In genomic region chr5:158957196-158957595, GRCh38 we compare ENCODE assay signal across 12 cellular contexts.
DNase-seq lines count a peak whose midpoint lies in the region; ATAC-seq and TF ChIP-seq lines count a peak whose summit lies in the region.
"Had no signal": no experiment of that assay in that cellular context is flagged by ENCODE, and none has a peak within 500 bp of the region (broad histone marks: within the 10 kb centered on the region; RNA-seq: fewer than 3 reads in every experiment).

No MANE protein-coding gene starts in this region.

- H3K4me2 ChIP-seq in GM23338 (peak overlapping the region; percentile 13; the same call in 1 of the 2 replicates), neural cell (ENCODE audit: low read length) (peak overlapping the region; percentile 2), smooth muscle cell (no peak overlapping the region)

- H3K36me3 ChIP-seq in GM23338 (ENCODE audit: insufficient read depth) = no peaks in the 10 kb centered on the region
- H3K36me3 ChIP-seq in neural cell (ENCODE audit: insufficient read depth, low read length) = no peaks in the 10 kb centered on the region
- no peaks in the 10 kb centered on the region for H3K36me3 ChIP-seq in WERI-Rb-1
- H3K36me3 ChIP-seq in smooth muscle cell (ENCODE audit: low read depth) = no peaks in the 10 kb centered on the region
- H3K36me3 ChIP-seq: Peyer's patch had no signal

- no peaks in the 10 kb centered on the region for H3K9me2 ChIP-seq in GM23338 (ENCODE audit: insufficient read depth)
- no peaks in the 10 kb centered on the region for H3K9me2 ChIP-seq in neural cell (ENCODE audit: insufficient read depth, low read length)

- H3K9me3 Mint-ChIP-seq in GM23338 = peaks cover 7% of the 10 kb centered on the region; the same call in 2 of the 3 replicates

- no peak for ATAC-seq in GM23338
- no peak for ATAC-seq in HG02870 (IDR thresholded peaks at IDR 0.05; ENCODE audit: unreplicated experiment)

- H3K79me2 ChIP-seq in GM23338 (replicated peaks; ENCODE audit: insufficient read depth) (no peaks in the 10 kb centered on the region), neural cell (replicated peaks; ENCODE audit: insufficient read depth, low read length) (peaks cover 18% of the 10 kb centered on the region), smooth muscle cell (ENCODE audit: low read depth) (no peaks in the 10 kb centered on the region)

- H3F3A ChIP-seq in GM23338 (replicated peaks; ENCODE audit: low read depth) (no peaks in the 10 kb centered on the region), neural cell (ENCODE audit: insufficient read depth, low read length, poor library complexity, severe bottlenecking) (peaks cover 10% of the 10 kb centered on the region), smooth muscle cell (ENCODE audit: low read depth) (no peaks in the 10 kb centered on the region)

- no peak for TF ChIP-seq RAD21 in neural cell (conservative IDR thresholded peaks at IDR 0.05)

- no peak overlapping the region for H2AFZ ChIP-seq in GM23338
- no peak overlapping the region for H2AFZ ChIP-seq in neural cell (ENCODE audit: low read depth, low read length)
- no peak overlapping the region for H2AFZ ChIP-seq in smooth muscle cell (ENCODE audit: low read depth)

- peaks cover 3% of the 10 kb centered on the region; the same call in 1 of the 2 replicates for H4K20me1 ChIP-seq in GM23338 (replicated peaks; ENCODE audit: insufficient read depth)
- H4K20me1 ChIP-seq in neural cell (ENCODE audit: insufficient read depth) = peaks cover 1% of the 10 kb centered on the region
- H4K20me1 ChIP-seq in smooth muscle cell (ENCODE audit: low read depth) = no peaks in the 10 kb centered on the region

- H3K27me3 ChIP-seq in GM23338 (ENCODE audit: insufficient read depth) (peaks cover 85% of the 10 kb centered on the region), neural cell (ENCODE audit: insufficient read depth, low read depth, low read length) (no peaks in the 10 kb centered on the region), WERI-Rb-1 (ENCODE audit: insufficient read depth, low read depth, severe bottlenecking) (no peaks in the 10 kb centered on the region), smooth muscle cell (ENCODE audit: low read depth) (no peaks in the 10 kb centered on the region)
- H3K27me3 ChIP-seq: Peyer's patch had no signal

- H3K27me3 Mint-ChIP-seq in GM23338 (ENCODE audit: insufficient read depth, low read depth, poor library complexity) = peaks cover 65% of the 10 kb centered on the region

- H3K4me3 ChIP-seq in GM23338 (no peak overlapping the region), neural cell (ENCODE audit: low read length) (peak overlapping the region; percentile 47), WERI-Rb-1 (ENCODE audit: low read depth, low read length) (no peak overlapping the region), smooth muscle cell (no peak overlapping the region)
- H3K4me3 ChIP-seq: Peyer's patch had no signal

- H3K36me3 Mint-ChIP-seq in GM23338 (ENCODE audit: low read depth) = no peaks in the 10 kb centered on the region; the same call in 2 of the 3 replicates

- no peak for TF ChIP-seq CTCF in GM23338 (conservative IDR thresholded peaks at IDR 0.05; ENCODE audit: low read depth in 2 of 2)
- TF ChIP-seq CTCF in VCaP (conservative IDR thresholded peaks at IDR 0.05) = no peak
- TF ChIP-seq CTCF in neural cell (IDR thresholded peaks at IDR 0.05; ENCODE audit: poor library complexity, severe bottlenecking) = no peak
- no peak for TF ChIP-seq CTCF in WERI-Rb-1 (IDR thresholded peaks at IDR 0.05; ENCODE audit: low read depth, low read length)
- TF ChIP-seq CTCF in smooth muscle cell (IDR thresholded peaks at IDR 0.05; ENCODE audit: borderline replicate concordance, insufficient read depth, poor library complexity, severe bottlenecking) = no peak

- H3K4me1 Mint-ChIP-seq in GM23338 = peaks cover 24% of the 10 kb centered on the region

- peaks cover 25% of the 10 kb centered on the region for H3K4me1 ChIP-seq in GM23338 (ENCODE audit: insufficient read depth)
- peaks cover 19% of the 10 kb centered on the region for H3K4me1 ChIP-seq in smooth muscle cell (ENCODE audit: low read depth)

- 100% methylated on average over 1 of the region's 1 CpG for WGBS in smooth muscle cell (ENCODE audit: low lambda C conversion rate)

- no peaks in the 10 kb centered on the region for H3K9me3 ChIP-seq in neural cell (ENCODE audit: low read length)
- no peaks in the 10 kb centered on the region for H3K9me3 ChIP-seq in WERI-Rb-1 (ENCODE audit: severe bottlenecking)
- H3K9me3 ChIP-seq in smooth muscle cell (replicated peaks; ENCODE audit: low read depth) = no peaks in the 10 kb centered on the region
- H3K9me3 ChIP-seq: Peyer's patch had no signal

- no peak for DNase-seq in GM23338 (ENCODE audit: low spot score)
- no peak for DNase-seq in WERI-Rb-1
- DNase-seq in midbrain (lab: John Stamatoyannopoulos, UW) = no peak
- DNase-seq in smooth muscle cell (lab: John Stamatoyannopoulos, UW; ENCODE audit: unreplicated experiment) = no peak
- DNase-seq: H9, KBM-7, NCI-H187 treated with DMSO at 0.1 percent for 48 hours, Peyer's patch, Right ventricle myocardium superior had no signal

- H3K27ac ChIP-seq in GM23338 (ENCODE audit: low read depth) (no peak overlapping the region), VCaP (peak overlapping the region; percentile 8; the same call in 1 of the 2 replicates), neural cell (ENCODE audit: low read length) (peak overlapping the region; percentile 57), WERI-Rb-1 (no peak overlapping the region), smooth muscle cell (ENCODE audit: low read depth) (no peak overlapping the region)

- H3K27ac Mint-ChIP-seq in GM23338 = no peak overlapping the region
- H3K27ac Mint-ChIP-seq: H9 had no signal

- H3K9ac ChIP-seq in neural cell (ENCODE audit: low read length) (no peak overlapping the region), smooth muscle cell (ENCODE audit: low read depth) (no peak overlapping the region)

- no peak for TF ChIP-seq EP300 in neural cell (conservative IDR thresholded peaks at IDR 0.05; ENCODE audit: poor library complexity, severe bottlenecking)

- H3K4me3 Mint-ChIP-seq in GM23338 = no peak overlapping the region

TF ChIP-seq in GM23338, 12 proteins besides CTCF, POLR2A, EP300 and RAD21 (continues in another document):
- no peak for TF ChIP-seq CREB1 (CRISPR knock-in tag; IDR thresholded peaks at IDR 0.05; ENCODE audit: low read depth)
- TF ChIP-seq EZH2 (IDR thresholded peaks at IDR 0.05; ENCODE audit: low read depth, unreplicated experiment) = no peak
- TF ChIP-seq STAT1 (IDR thresholded peaks at IDR 0.05; ENCODE audit: unreplicated experiment) = no peak
- TF ChIP-seq JUNB (IDR thresholded peaks at IDR 0.05; ENCODE audit: unreplicated experiment) = no peak
- TF ChIP-seq POLR2AphosphoS5 (IDR thresholded peaks at IDR 0.05; ENCODE audit: low read depth) = no peak
- no peak for TF ChIP-seq EZH2phosphoT487 (IDR thresholded peaks at IDR 0.05; ENCODE audit: unreplicated experiment)
- no peak for TF ChIP-seq ZNF331 (CRISPR knock-in tag; IDR thresholded peaks at IDR 0.05; ENCODE audit: low read depth)
- TF ChIP-seq ETS1 (IDR thresholded peaks at IDR 0.05) = no peak
- no peak for TF ChIP-seq NANOG (IDR thresholded peaks at IDR 0.05; ENCODE audit: borderline replicate concordance)
- TF ChIP-seq ZNF114 (CRISPR knock-in tag; IDR thresholded peaks at IDR 0.05) = no peak

TF ChIP-seq in neural cell, 6 proteins besides CTCF, POLR2A, EP300 and RAD21:
- TF ChIP-seq POLR2AphosphoS5 (IDR thresholded peaks at IDR 0.05) (no peak), EZH2 (IDR thresholded peaks at IDR 0.05; ENCODE audit: borderline replicate concordance, insufficient read depth, low read length, poor library complexity, severe bottlenecking) (no peak), SMC3 (conservative IDR thresholded peaks at IDR 0.05; ENCODE audit: poor library complexity) (no peak)

Comparison
In these comparisons a context has a peak if more than half of its experiments do, and no peak if none do; other contexts are left out.
1. H3K27ac ChIP-seq: peak in VCaP (single experiment) and neural cell (single experiment); none in GM23338 (single experiment), WERI-Rb-1 (single experiment) and smooth muscle cell (single experiment).